In genomic region chr2:87536427-87536826, GRCh38 we compare ENCODE assay signal across 8 cellular contexts.
DNase-seq lines count a peak whose midpoint lies in the region; ATAC-seq and TF ChIP-seq lines count a peak whose summit lies in the region.
"Not testable (repeated sequence)": the region's sequence is repeated elsewhere in the genome, so short reads cannot be mapped to it uniquely, and the experiment has no call there.

No MANE protein-coding gene starts in this region.

- H3K27ac Mint-ChIP-seq in CD4-positive, CD25-positive, alpha-beta regulatory T cell = peak overlapping the region; percentile 89 to 99 (median 95)
- not testable (repeated sequence) for H3K27ac Mint-ChIP-seq in Caco-2 (ENCODE audit: unreplicated experiment)
- H3K27ac Mint-ChIP-seq in activated CD8-positive, alpha-beta T cell treated with anti-CD3 and anti-CD28 coated beads, Interleukin-2, amount 10 ng/mL, durations not matched to agents 7 days and 5 days = peak overlapping the region; percentile 55
- H3K27ac Mint-ChIP-seq in activated naive CD8-positive, alpha-beta T cell treated with anti-CD3 and anti-CD28 coated beads, Interleukin-2, amount 50 U/mL, for 24 hours = peak overlapping the region; percentile 73
- peak overlapping the region; percentile 64 for H3K27ac Mint-ChIP-seq in mesothelial cell of epicardium

- H3K36me3 ChIP-seq in CD4-positive, CD25-positive, alpha-beta regulatory T cell (ENCODE audit: control insufficient read depth, insufficient read depth, low read length); Caco-2 (ENCODE audit: control insufficient read depth, insufficient read depth, low read length); PC-9 (ENCODE audit: low read depth): not testable (repeated sequence)

- not testable (repeated sequence) for H3K9me2 ChIP-seq in PC-9 (ENCODE audit: insufficient read depth)

- not testable (repeated sequence) for TF ChIP-seq CTCF in Caco-2 (IDR thresholded peaks at IDR 0.05; ENCODE audit: insufficient read depth in 1 of 2, low read depth in 1 of 2, low read length in 1 of 2, severe bottlenecking in 1 of 2, unreplicated experiment in 1 of 2); PC-9 (conservative IDR thresholded peaks at IDR 0.05); mesothelial cell of epicardium (IDR thresholded peaks at IDR 0.05; ENCODE audit: unreplicated experiment)

- H3K9me3 Mint-ChIP-seq in CD4-positive, CD25-positive, alpha-beta regulatory T cell; Caco-2 (ENCODE audit: unreplicated experiment); activated CD8-positive, alpha-beta T cell treated with anti-CD3 and anti-CD28 coated beads, Interleukin-2, amount 10 ng/mL, durations not matched to agents 7 days and 5 days (ENCODE audit: insufficient read depth); activated naive CD8-positive, alpha-beta T cell treated with anti-CD3 and anti-CD28 coated beads, Interleukin-2, amount 50 U/mL, for 24 hours; mesothelial cell of epicardium: not testable (repeated sequence)

- not testable (repeated sequence) for H3K27ac ChIP-seq in CD4-positive, CD25-positive, alpha-beta regulatory T cell (ENCODE audit: insufficient read depth, low read length, poor library complexity, severe bottlenecking); PC-9

- not testable (repeated sequence) for BruUV-seq in Caco-2 (replicated peaks; lab: Mats Ljungman, UMichigan); PC-9 (replicated peaks; lab: Mats Ljungman, UMichigan)

- intact Hi-C loops in Caco-2 (cut with micrococcal nuclease; ENCODE audit: unreplicated experiment); PC-9 (cut with micrococcal nuclease; ENCODE audit: unreplicated experiment): not testable (repeated sequence)

- H4K20me1 ChIP-seq in PC-9 (ENCODE audit: insufficient read depth) = not testable (repeated sequence)

- not testable (repeated sequence) for H3K4me2 ChIP-seq in PC-9

- H2AFZ ChIP-seq in PC-9 = not testable (repeated sequence)

- not testable (repeated sequence) for DNase-seq in CD4-positive, CD25-positive, alpha-beta regulatory T cell; activated CD8-positive, alpha-beta T cell treated with anti-CD3 and anti-CD28 coated beads, Interleukin-2, amount 10 ng/mL, durations not matched to agents 7 days and 5 days; activated naive CD8-positive, alpha-beta T cell treated with anti-CD3 and anti-CD28 coated beads, Interleukin-2, amount 50 U/mL, for 24 hours; mesothelial cell of epicardium (ENCODE audit: low spot score in 2 of 2, unreplicated experiment in 2 of 2)
- DNase-seq in Caco-2 = peak; percentile 51 to 70
- DNase-seq in PC-9 = peak; percentile 4 to 33
- DNase-seq in renal cortical epithelial cell (ENCODE audit: low read depth) = peak; percentile 4

- not testable (repeated sequence) for H3K36me3 Mint-ChIP-seq in CD4-positive, CD25-positive, alpha-beta regulatory T cell; Caco-2 (ENCODE audit: insufficient read depth, unreplicated experiment); activated CD8-positive, alpha-beta T cell treated with anti-CD3 and anti-CD28 coated beads, Interleukin-2, amount 10 ng/mL, durations not matched to agents 7 days and 5 days (ENCODE audit: low read depth); activated naive CD8-positive, alpha-beta T cell treated with anti-CD3 and anti-CD28 coated beads, Interleukin-2, amount 50 U/mL, for 24 hours (ENCODE audit: low read depth); mesothelial cell of epicardium

- H3K4me1 ChIP-seq in CD4-positive, CD25-positive, alpha-beta regulatory T cell (ENCODE audit: control insufficient read depth, insufficient read depth, low read length, poor library complexity, severe bottlenecking); Caco-2; PC-9 (replicated peaks; ENCODE audit: insufficient read depth): not testable (repeated sequence)

- not testable (repeated sequence) for H3K79me2 ChIP-seq in PC-9 (ENCODE audit: low read depth)

- H3F3A ChIP-seq in PC-9 (ENCODE audit: insufficient read depth, low read depth) = not testable (repeated sequence)

- not testable (repeated sequence) for H3K27me3 Mint-ChIP-seq in CD4-positive, CD25-positive, alpha-beta regulatory T cell; Caco-2 (ENCODE audit: insufficient read depth, unreplicated experiment); activated CD8-positive, alpha-beta T cell treated with anti-CD3 and anti-CD28 coated beads, Interleukin-2, amount 10 ng/mL, durations not matched to agents 7 days and 5 days (ENCODE audit: low read depth); activated naive CD8-positive, alpha-beta T cell treated with anti-CD3 and anti-CD28 coated beads, Interleukin-2, amount 50 U/mL, for 24 hours; mesothelial cell of epicardium (ENCODE audit: low read depth)

- H3K4me1 Mint-ChIP-seq in CD4-positive, CD25-positive, alpha-beta regulatory T cell = peaks cover 0 to 19% (median 6%) of the 10 kb centered on the region in 4 donors
- H3K4me1 Mint-ChIP-seq in Caco-2 (ENCODE audit: low read depth, unreplicated experiment) = not testable (repeated sequence)
- H3K4me1 Mint-ChIP-seq in activated CD8-positive, alpha-beta T cell treated with anti-CD3 and anti-CD28 coated beads, Interleukin-2, amount 10 ng/mL, durations not matched to agents 7 days and 5 days (ENCODE audit: low read depth) = peaks cover 21% of the 10 kb centered on the region
- H3K4me1 Mint-ChIP-seq in activated naive CD8-positive, alpha-beta T cell treated with anti-CD3 and anti-CD28 coated beads, Interleukin-2, amount 50 U/mL, for 24 hours = peaks cover 35% of the 10 kb centered on the region
- peaks cover 21% of the 10 kb centered on the region for H3K4me1 Mint-ChIP-seq in mesothelial cell of epicardium

- not testable (repeated sequence) for H3K9me3 ChIP-seq in CD4-positive, CD25-positive, alpha-beta regulatory T cell (ENCODE audit: control insufficient read depth in 2 of 2, low read length in 2 of 2); Caco-2; PC-9 (ENCODE audit: insufficient read depth, low read depth)

- not testable (repeated sequence) for ATAC-seq in CD4-positive, CD25-positive, alpha-beta regulatory T cell (ENCODE audit: low read depth in 2 of 2); activated CD8-positive, alpha-beta T cell treated with anti-CD3 and anti-CD28 coated beads, Interleukin-2, amount 10 ng/mL, durations not matched to agents 7 days and 5 days; activated naive CD8-positive, alpha-beta T cell treated with anti-CD3 and anti-CD28 coated beads, Interleukin-2, amount 50 U/mL, for 24 hours
- ATAC-seq in esophagus mucosa = peak; percentile 37

- POLR2A ChIA-PET in Caco-2 (lab: Charles Lee); PC-9 (lab: Charles Lee; ENCODE audit: unreplicated experiment); activated CD8-positive, alpha-beta T cell treated with anti-CD3 and anti-CD28 coated beads, Interleukin-2, amount 10 ng/mL, durations not matched to agents 7 days and 5 days (lab: Charles Lee): not testable (repeated sequence)

- not testable (repeated sequence) for H3K27me3 ChIP-seq in CD4-positive, CD25-positive, alpha-beta regulatory T cell (ENCODE audit: control insufficient read depth, insufficient read depth, low read length); Caco-2 (replicated peaks; ENCODE audit: control insufficient read depth, insufficient read depth, low read length); PC-9 (ENCODE audit: insufficient read depth, low read depth)

- H3K4me3 Mint-ChIP-seq in CD4-positive, CD25-positive, alpha-beta regulatory T cell; Caco-2 (ENCODE audit: unreplicated experiment); activated CD8-positive, alpha-beta T cell treated with anti-CD3 and anti-CD28 coated beads, Interleukin-2, amount 10 ng/mL, durations not matched to agents 7 days and 5 days; activated naive CD8-positive, alpha-beta T cell treated with anti-CD3 and anti-CD28 coated beads, Interleukin-2, amount 50 U/mL, for 24 hours; mesothelial cell of epicardium: not testable (repeated sequence)

- not testable (repeated sequence) for H3K4me3 ChIP-seq in CD4-positive, CD25-positive, alpha-beta regulatory T cell (ENCODE audit: low read depth, low read length); Caco-2 (ENCODE audit: low read depth, low read length); PC-9

- CTCF ChIA-PET in Caco-2 (lab: Charles Lee); PC-9 (lab: Charles Lee); activated CD8-positive, alpha-beta T cell treated with anti-CD3 and anti-CD28 coated beads, Interleukin-2, amount 10 ng/mL, durations not matched to agents 7 days and 5 days (lab: Charles Lee): not testable (repeated sequence)
